10 cellular contexts compared by ENCODE assay signal in the genomic region with DNA sequence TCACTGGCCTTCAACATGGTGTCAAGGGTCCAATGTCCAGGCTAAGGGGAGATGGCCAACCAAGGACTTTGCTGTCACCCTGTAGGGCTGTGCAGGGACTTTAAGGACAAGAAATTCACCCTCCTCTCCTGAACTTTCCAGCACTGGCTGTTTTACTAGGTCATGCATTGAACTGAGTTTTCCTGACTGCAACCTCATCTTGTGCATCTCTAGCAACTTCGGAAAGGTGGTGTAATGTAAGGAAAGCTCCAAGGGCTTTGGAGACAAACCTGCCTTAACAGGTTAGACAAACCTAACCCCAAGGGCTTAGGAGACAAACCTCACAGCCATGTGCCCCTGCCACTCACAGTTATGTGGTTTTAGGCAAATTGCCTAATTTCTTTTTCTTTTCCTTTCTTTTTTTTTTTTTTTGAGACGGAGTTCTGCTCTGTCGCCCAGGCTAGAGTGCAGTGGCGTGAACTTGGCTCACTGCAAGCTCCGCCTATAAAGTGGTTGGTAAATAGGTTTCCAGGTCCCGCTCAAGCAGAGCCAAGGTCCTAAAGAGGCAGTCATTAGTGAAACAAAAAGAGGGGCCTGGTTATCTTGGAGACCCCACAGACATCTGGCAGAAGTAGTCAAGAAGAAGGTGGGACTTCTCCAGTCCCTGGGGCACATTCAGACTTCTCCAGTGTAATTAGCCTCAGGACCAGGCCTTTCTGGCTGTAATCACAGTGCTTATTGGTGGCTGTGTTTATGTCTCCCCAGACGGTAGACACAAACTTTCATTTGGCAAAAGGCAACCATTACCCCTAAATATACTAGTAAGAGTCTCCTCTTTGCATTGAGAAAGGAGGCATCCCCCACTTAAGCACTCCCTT. TPM values are rescaled to one million over a fixed set of nuclear protein-coding genes. Genes with fewer than 3 reads are reported as not detected.
DNase-seq lines count a peak whose midpoint lies in the region; ATAC-seq lines count a peak whose summit lies in the region.
"Had no signal": no experiment of that assay in that cellular context is flagged by ENCODE, and none has a peak within 500 bp of the region (broad histone marks: within the 10 kb centered on the region; RNA-seq: fewer than 3 reads in every experiment).

No MANE protein-coding gene starts in this region.

- DNase-seq in memory B cell (ENCODE audit: low spot score in 2 of 2), result no peak
- DNase-seq in mesenchymal stem cell, result no peak
- no peak for DNase-seq in NCI-H1092 (lab: John Stamatoyannopoulos, UW)
- no peak for DNase-seq in activated T-cell treated with anti-CD3 and anti-CD28 coated beads, Interleukin-2, amount 50 U/mL, for 72 hours
- no peak for DNase-seq in activated T-helper 2 cell treated with anti-CD3 and anti-CD28 coated beads, Interferon-gamma antibody, Interleukin-2, Interleukin-4, amounts not matched to agents 10 μg/mL and 5 μg/mL and 100 μg/mL, durations not matched to agents 14 hours and 24 hours and 36 hours (ENCODE audit: low spot score)
- DNase-seq: Right ventricle myocardium superior had no signal

- H3K27ac ChIP-seq in mesenchymal stem cell (ENCODE audit: low read length, poor library complexity, severe bottlenecking), result no peak overlapping the region

- H2BK120ac ChIP-seq in mesenchymal stem cell (ENCODE audit: low read depth, low read length), result no peak overlapping the region

- H3K4me3 Mint-ChIP-seq in memory B cell, result no peak overlapping the region
- no peak overlapping the region for H3K4me3 Mint-ChIP-seq in activated T-cell treated with anti-CD3 and anti-CD28 coated beads, Interleukin-2, amount 50 U/mL, for 72 hours
- no peak overlapping the region for H3K4me3 Mint-ChIP-seq in activated T-helper 2 cell treated with anti-CD3 and anti-CD28 coated beads, Interferon-gamma antibody, Interleukin-2, Interleukin-4, amounts not matched to agents 10 μg/mL and 5 μg/mL and 100 μg/mL, durations not matched to agents 14 hours and 24 hours and 36 hours (ENCODE audit: low read depth)

- no peak overlapping the region for H3K9ac ChIP-seq in mesenchymal stem cell (ENCODE audit: low read length)

- H2BK12ac ChIP-seq in mesenchymal stem cell (ENCODE audit: low read length in 2 of 2), result no peak overlapping the region

- H4K8ac ChIP-seq in mesenchymal stem cell (ENCODE audit: low read length), result no peak overlapping the region

- no peak overlapping the region for H3K4ac ChIP-seq in mesenchymal stem cell (ENCODE audit: low read depth in 1 of 2, low read length in 2 of 2)

- intact Hi-C loops in activated T-helper 2 cell treated with anti-CD3 and anti-CD28 coated beads, Interferon-gamma antibody, Interleukin-2, Interleukin-4, amounts not matched to agents 10 μg/mL and 5 μg/mL and 100 μg/mL, durations not matched to agents 14 hours and 24 hours and 36 hours (cut with micrococcal nuclease), result no loop called here

- no peak overlapping the region for H3K23ac ChIP-seq in mesenchymal stem cell (ENCODE audit: low read length in 2 of 2)

- peaks cover 2% of the 10 kb centered on the region for H3K9me3 Mint-ChIP-seq in memory B cell
- no peaks in the 10 kb centered on the region for H3K9me3 Mint-ChIP-seq in activated T-cell treated with anti-CD3 and anti-CD28 coated beads, Interleukin-2, amount 50 U/mL, for 72 hours
- H3K9me3 Mint-ChIP-seq in activated T-helper 2 cell treated with anti-CD3 and anti-CD28 coated beads, Interferon-gamma antibody, Interleukin-2, Interleukin-4, amounts not matched to agents 10 μg/mL and 5 μg/mL and 100 μg/mL, durations not matched to agents 14 hours and 24 hours and 36 hours, result no peaks in the 10 kb centered on the region

- no peak overlapping the region for H3K27ac Mint-ChIP-seq in memory B cell
- no peak overlapping the region for H3K27ac Mint-ChIP-seq in activated T-cell treated with anti-CD3 and anti-CD28 coated beads, Interleukin-2, amount 50 U/mL, for 72 hours
- no peak overlapping the region for H3K27ac Mint-ChIP-seq in activated T-helper 2 cell treated with anti-CD3 and anti-CD28 coated beads, Interferon-gamma antibody, Interleukin-2, Interleukin-4, amounts not matched to agents 10 μg/mL and 5 μg/mL and 100 μg/mL, durations not matched to agents 14 hours and 24 hours and 36 hours

- H3K14ac ChIP-seq in mesenchymal stem cell (ENCODE audit: low read length in 2 of 2), result no peak overlapping the region

- H2AFZ ChIP-seq in mesenchymal stem cell (ENCODE audit: low read depth, low read length), result no peak overlapping the region

- no peaks in the 10 kb centered on the region for H3K27me3 Mint-ChIP-seq in memory B cell
- H3K27me3 Mint-ChIP-seq in activated T-cell treated with anti-CD3 and anti-CD28 coated beads, Interleukin-2, amount 50 U/mL, for 72 hours (ENCODE audit: low read depth), result no peaks in the 10 kb centered on the region
- no peaks in the 10 kb centered on the region for H3K27me3 Mint-ChIP-seq in activated T-helper 2 cell treated with anti-CD3 and anti-CD28 coated beads, Interferon-gamma antibody, Interleukin-2, Interleukin-4, amounts not matched to agents 10 μg/mL and 5 μg/mL and 100 μg/mL, durations not matched to agents 14 hours and 24 hours and 36 hours (ENCODE audit: low read depth)

- H2BK15ac ChIP-seq in mesenchymal stem cell (ENCODE audit: low read depth, poor library complexity, severe bottlenecking), result no peak overlapping the region

- H3K4me3 ChIP-seq in mesenchymal stem cell (ENCODE audit: insufficient read depth in 1 of 2, low read depth in 1 of 2, low read length in 2 of 2), result no peak overlapping the region
- H3K4me3 ChIP-seq: K562 had no signal

- no peaks in the 10 kb centered on the region for H3K79me1 ChIP-seq in mesenchymal stem cell (replicated peaks; ENCODE audit: low read length, poor library complexity, severe bottlenecking)

- no peaks in the 10 kb centered on the region for H3K36me3 Mint-ChIP-seq in memory B cell
- no peaks in the 10 kb centered on the region for H3K36me3 Mint-ChIP-seq in activated T-cell treated with anti-CD3 and anti-CD28 coated beads, Interleukin-2, amount 50 U/mL, for 72 hours (ENCODE audit: insufficient read depth in 2 of 2)
- no peaks in the 10 kb centered on the region for H3K36me3 Mint-ChIP-seq in activated T-helper 2 cell treated with anti-CD3 and anti-CD28 coated beads, Interferon-gamma antibody, Interleukin-2, Interleukin-4, amounts not matched to agents 10 μg/mL and 5 μg/mL and 100 μg/mL, durations not matched to agents 14 hours and 24 hours and 36 hours (ENCODE audit: low read depth)

- H4K91ac ChIP-seq in mesenchymal stem cell (ENCODE audit: low read length), result no peak overlapping the region

- no peaks in the 10 kb centered on the region for H3K9me3 ChIP-seq in mesenchymal stem cell (ENCODE audit: control insufficient read depth, low read length)

- H3K18ac ChIP-seq in mesenchymal stem cell (ENCODE audit: low read depth in 1 of 2, low read length in 2 of 2), result peak overlapping the region in 1 of 2 experiments; percentile 38

- H2AK5ac ChIP-seq in mesenchymal stem cell (ENCODE audit: low read length, severe bottlenecking), result no peak overlapping the region

- no peak overlapping the region for H2BK5ac ChIP-seq in mesenchymal stem cell (ENCODE audit: low read depth, low read length, poor library complexity, severe bottlenecking)

- H3K4me1 ChIP-seq in mesenchymal stem cell (ENCODE audit: control insufficient read depth, insufficient read depth, low read depth, low read length), result no peaks in the 10 kb centered on the region

- WGBS in mesenchymal stem cell, result 85% methylated on average over 6 of the region's 7 CpGs

- H3K27me3 ChIP-seq in mesenchymal stem cell (ENCODE audit: control insufficient read depth in 1 of 2, insufficient read depth in 1 of 2, low read length in 2 of 2), result peaks cover 0 to 27% of the 10 kb centered on the region in 2 experiments

- peaks cover 6% of the 10 kb centered on the region for H3K4me1 Mint-ChIP-seq in memory B cell
- H3K4me1 Mint-ChIP-seq in activated T-cell treated with anti-CD3 and anti-CD28 coated beads, Interleukin-2, amount 50 U/mL, for 72 hours (ENCODE audit: low read depth), result no peaks in the 10 kb centered on the region
- no peaks in the 10 kb centered on the region for H3K4me1 Mint-ChIP-seq in activated T-helper 2 cell treated with anti-CD3 and anti-CD28 coated beads, Interferon-gamma antibody, Interleukin-2, Interleukin-4, amounts not matched to agents 10 μg/mL and 5 μg/mL and 100 μg/mL, durations not matched to agents 14 hours and 24 hours and 36 hours (ENCODE audit: low read depth)

- no peak overlapping the region for H3K4me2 ChIP-seq in mesenchymal stem cell (ENCODE audit: low read length, poor library complexity, severe bottlenecking)

- ATAC-seq in GM19035 (IDR thresholded peaks at IDR 0.05; ENCODE audit: unreplicated experiment), result peak; percentile 57
- peak; percentile 72 for ATAC-seq in HG02588 (IDR thresholded peaks at IDR 0.05; ENCODE audit: unreplicated experiment)
- ATAC-seq in HG03571 (IDR thresholded peaks at IDR 0.05; ENCODE audit: unreplicated experiment), result peak; percentile 77
- ATAC-seq in memory B cell (ENCODE audit: low read depth), result peak; percentile 90
- ATAC-seq in activated T-cell treated with anti-CD3 and anti-CD28 coated beads, Interleukin-2, amount 50 U/mL, for 72 hours (replicated peaks in 1 of 2), result no peak
- ATAC-seq: K562 had no signal

- H3K36me3 ChIP-seq in mesenchymal stem cell (ENCODE audit: control insufficient read depth in 1 of 2, insufficient read depth in 2 of 2, low read depth in 1 of 2, low read length in 2 of 2), result no peaks in the 10 kb centered on the region

RNA-seq across cellular contexts. Expression of a gene that starts 37.6 kb away (rescaled TPM):
- polyA plus RNA-seq in mesenchymal stem cell (2013, experiment 1 of 2), result 84.5 TPM
- polyA plus RNA-seq in mesenchymal stem cell (2013, experiment 2 of 2), result 88.7 TPM
- 100 to 1,000 TPM in 1 of 2 donors, 10 to 100 TPM in 1; 96.5 to 155 TPM for total RNA-seq in activated T-cell treated with anti-CD3 and anti-CD28 coated beads, Interleukin-2, amount 50 U/mL, for 72 hours
- 41.8 and 42.0 TPM in 2 replicates for total RNA-seq in activated T-helper 2 cell treated with anti-CD3 and anti-CD28 coated beads, Interferon-gamma antibody, Interleukin-2, Interleukin-4, amounts not matched to agents 10 μg/mL and 5 μg/mL and 100 μg/mL, durations not matched to agents 14 hours and 24 hours and 36 hours
- total RNA-seq: Right ventricle myocardium superior had no signal

Comparison
In these comparisons a context has a peak if more than half of its experiments do, and no peak if none do; other contexts are left out.
1. ATAC-seq: peak in GM19035 (single experiment), HG02588 (single experiment), HG03571 (single experiment) and memory B cell (single experiment); none in activated T-cell treated with anti-CD3 and anti-CD28 coated beads, Interleukin-2, amount 50 U/mL, for 72 hours (0 of 2).